8 cellular contexts compared by ENCODE assay signal in the genomic region with DNA sequence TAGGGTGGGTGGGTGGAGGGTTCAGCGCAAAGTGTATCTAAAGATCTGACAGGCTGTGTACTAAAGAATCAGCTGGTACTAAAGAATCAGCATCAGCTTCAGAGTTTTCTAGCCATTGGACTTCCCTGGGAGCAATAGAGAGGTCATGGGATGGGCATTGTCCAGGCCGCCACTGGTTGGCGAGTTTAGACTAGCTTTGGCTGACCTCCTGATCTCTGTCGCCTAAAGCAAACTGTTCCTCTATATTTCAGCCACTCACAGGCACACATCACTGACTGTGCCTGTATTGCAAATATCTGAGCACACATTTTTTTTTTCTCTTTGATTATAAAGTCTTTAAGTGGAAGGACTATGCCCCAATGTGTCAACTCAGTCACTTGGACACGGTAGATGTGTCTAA.
"Had no signal": no experiment of that assay in that cellular context is flagged by ENCODE, and none has a peak within 500 bp of the region (broad histone marks: within the 10 kb centered on the region; RNA-seq: fewer than 3 reads in every experiment).

No MANE protein-coding gene starts in this region.

- FAIRE-seq: G401.6, GM12878, GM12891, GM12892, GM18507, GM19239 had no signal

- DNase-seq: GDM1, GF-D8 had no signal

- ATAC-seq: GM12878 had no signal

- H3K4me3 ChIP-seq: GM12878 had no signal
